In the genomic region with DNA sequence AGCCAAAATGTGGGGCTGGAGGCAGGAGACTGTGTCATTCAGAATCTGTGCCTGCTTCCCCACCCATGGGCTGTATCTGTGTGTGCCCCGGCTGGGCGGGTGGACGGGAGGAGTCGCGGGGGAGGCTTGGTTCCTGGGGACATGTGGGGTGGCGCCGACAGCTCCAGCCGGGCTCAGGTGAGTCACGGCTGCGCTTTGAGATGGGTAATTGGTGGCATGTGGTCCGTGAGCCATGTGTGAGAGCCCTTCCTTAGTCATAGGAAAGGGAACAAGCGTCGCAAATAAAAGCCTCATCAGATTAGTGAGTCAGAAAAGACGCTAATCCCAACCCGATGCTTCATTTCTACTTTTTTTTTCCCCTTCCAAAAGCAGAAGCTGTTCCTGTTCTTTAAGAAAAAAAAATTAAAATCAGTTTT, we compare ENCODE assay signal across 14 cellular contexts.
DNase-seq lines count a peak whose midpoint lies in the region; ATAC-seq and TF ChIP-seq lines count a peak whose summit lies in the region.
"Had no signal": no experiment of that assay in that cellular context is flagged by ENCODE, and none has a peak within 500 bp of the region (broad histone marks: within the 10 kb centered on the region; RNA-seq: fewer than 3 reads in every experiment).

No MANE protein-coding gene starts in this region.

- H3K27me3 Mint-ChIP-seq in brain: peaks cover 4% of the 10 kb centered on the region

- peaks cover 58% of the 10 kb centered on the region for H3K4me1 Mint-ChIP-seq in brain
- H3K4me1 Mint-ChIP-seq: activated CD8-positive, alpha-beta memory T cell treated with anti-CD3 and anti-CD28 coated beads, Interleukin-2, amount 10 ng/mL, durations not matched to agents 7 days and 5 days; memory B cell; stimulated activated naive CD8-positive, alpha-beta T cell treated with anti-CD3 and anti-CD28 coated beads, Interleukin-15, amount 100 ng/mL, for 72 hours had no signal

- peak overlapping the region in 3 of 5 experiments; percentile 34 to 50 (median 36) for H3K4me3 Mint-ChIP-seq in brain
- H3K4me3 Mint-ChIP-seq: activated CD8-positive, alpha-beta memory T cell treated with anti-CD3 and anti-CD28 coated beads, Interleukin-2, amount 10 ng/mL, durations not matched to agents 7 days and 5 days; memory B cell; stimulated activated naive CD8-positive, alpha-beta T cell treated with anti-CD3 and anti-CD28 coated beads, Interleukin-15, amount 100 ng/mL, for 72 hours had no signal

- TF ChIP-seq CTCF in BJ (IDR thresholded peaks at IDR 0.05; ENCODE audit: insufficient read depth, low read depth, low read length): no peak
- no peak for TF ChIP-seq CTCF in brain (conservative IDR thresholded peaks at IDR 0.05)

- no peaks in the 10 kb centered on the region for H3K36me3 Mint-ChIP-seq in brain
- H3K36me3 Mint-ChIP-seq: activated CD8-positive, alpha-beta memory T cell treated with anti-CD3 and anti-CD28 coated beads, Interleukin-2, amount 10 ng/mL, durations not matched to agents 7 days and 5 days; memory B cell had no signal

- H3K9me3 ChIP-seq in MG63: no peaks in the 10 kb centered on the region

- H3K36me3 ChIP-seq in BJ (ENCODE audit: control insufficient read depth, insufficient read depth, low read length) (no peaks in the 10 kb centered on the region), MG63 (no peaks in the 10 kb centered on the region)

- no peak overlapping the region for H3K4me3 ChIP-seq in BJ (ENCODE audit: low read depth, low read length)
- no peak overlapping the region for H3K4me3 ChIP-seq in MG63

- peak; percentile 19 for DNase-seq in BJ (ENCODE audit: low read depth)
- DNase-seq in MG63: peak; percentile 25
- peak; percentile 23 for DNase-seq in midbrain (lab: John Stamatoyannopoulos, UW)
- DNase-seq in COR-L47 (lab: John Stamatoyannopoulos, UW): no peak
- no peak for DNase-seq in activated CD4-positive, alpha-beta T cell treated with anti-CD3 and anti-CD28 coated beads, Interleukin-2, amount 50 U/mL, for 48 hours
- DNase-seq in NCI-H1436 (lab: John Stamatoyannopoulos, UW): no peak
- DNase-seq: activated CD8-positive, alpha-beta memory T cell treated with anti-CD3 and anti-CD28 coated beads, Interleukin-2, amount 10 ng/mL, durations not matched to agents 7 days and 5 days; activated gamma-delta T cell treated with Interleukin-2 at 50 U/mL for 16 hours; HCEC 1CT; NCI-H2081 treated with DMSO at 0.1 percent for 48 hours; stimulated activated naive CD8-positive, alpha-beta T cell treated with anti-CD3 and anti-CD28 coated beads, Interleukin-15, amount 100 ng/mL, for 72 hours had no signal

- peak overlapping the region; percentile 9 to 89 (median 26) for H3K27ac Mint-ChIP-seq in brain
- H3K27ac Mint-ChIP-seq: activated CD8-positive, alpha-beta memory T cell treated with anti-CD3 and anti-CD28 coated beads, Interleukin-2, amount 10 ng/mL, durations not matched to agents 7 days and 5 days; memory B cell; stimulated activated naive CD8-positive, alpha-beta T cell treated with anti-CD3 and anti-CD28 coated beads, Interleukin-15, amount 100 ng/mL, for 72 hours had no signal

- H3K9me3 Mint-ChIP-seq in brain: no peaks in the 10 kb centered on the region
- H3K9me3 Mint-ChIP-seq: memory B cell; stimulated activated naive CD8-positive, alpha-beta T cell treated with anti-CD3 and anti-CD28 coated beads, Interleukin-15, amount 100 ng/mL, for 72 hours had no signal

- H3K27me3 ChIP-seq in BJ (ENCODE audit: control insufficient read depth, insufficient read depth, low read length) (no peaks in the 10 kb centered on the region), MG63 (peaks cover 45% of the 10 kb centered on the region)

- CTCF ChIA-PET in BJ (lab: Yijun Ruan, JAX): no interaction called here

- ATAC-seq in GM21528 (IDR thresholded peaks at IDR 0.05; ENCODE audit: low FRiP score, unreplicated experiment): no peak
- ATAC-seq: activated CD8-positive, alpha-beta memory T cell treated with anti-CD3 and anti-CD28 coated beads, Interleukin-2, amount 10 ng/mL, durations not matched to agents 7 days and 5 days; stimulated activated naive CD8-positive, alpha-beta T cell treated with anti-CD3 and anti-CD28 coated beads, Interleukin-15, amount 100 ng/mL, for 72 hours had no signal

- POLR2A ChIA-PET in BJ (lab: Charles Lee): no interaction called here

Comparison
In these comparisons a context has a peak if more than half of its experiments do, and no peak if none do; other contexts are left out.
1. DNase-seq: peak in BJ (single experiment), MG63 (single experiment) and midbrain (single experiment); none in COR-L47 (single experiment), activated CD4-positive, alpha-beta T cell treated with anti-CD3 and anti-CD28 coated beads, Interleukin-2, amount 50 U/mL, for 48 hours (0 of 2) and NCI-H1436 (single experiment).